Comparison of ENCODE assay signal across 27 cellular contexts in genomic region chr18:48959551-48959920, GRCh38. TPM values are rescaled to one million over a fixed set of nuclear protein-coding genes. Genes with fewer than 3 reads are reported as not detected.
DNase-seq lines count a peak whose midpoint lies in the region; ATAC-seq, FAIRE-seq and TF ChIP-seq lines count a peak whose summit lies in the region.
"Had no signal": no experiment of that assay in that cellular context is flagged by ENCODE, and none has a peak within 500 bp of the region (broad histone marks: within the 10 kb centered on the region; RNA-seq: fewer than 3 reads in every experiment).

No MANE protein-coding gene starts in this region.

- H2BK15ac ChIP-seq in mesendoderm (replicated peaks; ENCODE audit: low read depth): peak overlapping the region; percentile 76

- no peak for TF ChIP-seq CTCF in HFFc6 (IDR thresholded peaks at IDR 0.05)
- TF ChIP-seq CTCF in K562 (IDR thresholded peaks at IDR 0.05 in 2 of 3, conservative IDR thresholded peaks at IDR 0.05 in 1 of 3; ENCODE audit: insufficient read depth in 2 of 3, low read depth in 1 of 3, low read length in 3 of 3): no peak
- TF ChIP-seq CTCF in BE2C (IDR thresholded peaks at IDR 0.05; ENCODE audit: low read depth, low read length): no peak

- peak overlapping the region; percentile 97 for H2BK120ac ChIP-seq in mesendoderm (ENCODE audit: low read depth, low read length)

- no peak for TF ChIP-seq RAD21 in K562 (CRISPR knock-in tag; conservative IDR thresholded peaks at IDR 0.05 in 1 of 2, IDR thresholded peaks at IDR 0.05 in 1 of 2)

- in situ Hi-C loops in K562 (cut with MboI): no loop called here

- no peak overlapping the region; the same call in 1 of the 2 replicates for H3K4me3 Mint-ChIP-seq in HFFc6
- H3K4me3 Mint-ChIP-seq: activated CD4-positive, alpha-beta T cell treated with anti-CD3 and anti-CD28 coated beads for 36 hours; activated CD8-positive, alpha-beta T cell treated with anti-CD3 and anti-CD28 coated beads, Interleukin-2, amount 10 ng/mL, durations not matched to agents 7 days and 5 days; CD14-positive monocyte; naive thymus-derived CD8-positive, alpha-beta T cell; T-helper 1 cell treated with Interleukin-12 subunit alpha and Interleukin-12 subunit beta and Interleukin-4 antibody, amounts not matched to agents 30 μg/mL and 1 μg/mL, for 36 hours had no signal

- no peak for TF ChIP-seq POLR2A in K562 (conservative IDR thresholded peaks at IDR 0.05)

- H3K4me3 ChIP-seq in K562 (no peak overlapping the region), mesendoderm (ENCODE audit: low read length) (no peak overlapping the region), BE2C (ENCODE audit: low read depth, low read length) (no peak overlapping the region)
- H3K4me3 ChIP-seq: GM12878, GM23248, transverse colon had no signal

- H2AK5ac ChIP-seq in mesendoderm (ENCODE audit: low read length): peak overlapping the region; percentile 52

- peak overlapping the region; percentile 97 for H3K4ac ChIP-seq in mesendoderm (ENCODE audit: low read depth, low read length)

- TF ChIP-seq EP300 in K562 (IDR thresholded peaks at IDR 0.05; ENCODE audit: low read length): no peak

- CTCF ChIA-PET in K562 (lab: Yijun Ruan, JAX; ENCODE audit: low intra/inter-chr PET ratio): no interaction called here

- H3K4me2 ChIP-seq in K562 (ENCODE audit: insufficient read depth, low read length) (no peak overlapping the region), mesendoderm (ENCODE audit: low read length) (peak overlapping the region; percentile 12)

- H2AFZ ChIP-seq in K562 (ENCODE audit: low read depth, low read length): peak overlapping the region; percentile 47
- H2AFZ ChIP-seq: GM23248 had no signal

- peaks cover 18 to 35% of the 10 kb centered on the region in 2 experiments; a peak in 4 of 5 replicates for H3K4me1 ChIP-seq in K562 (replicated peaks in 1 of 2; ENCODE audit: control insufficient read depth in 2 of 2, insufficient read depth in 2 of 2, low read length in 2 of 2)
- H3K4me1 ChIP-seq in mesendoderm (ENCODE audit: control insufficient read depth, low read depth, low read length): peaks cover 26% of the 10 kb centered on the region
- H3K4me1 ChIP-seq in BE2C: no peaks in the 10 kb centered on the region

- no TSS peak for BruUV-seq in K562 (replicated peaks; lab: Mats Ljungman, UMichigan)

- H3K79me2 ChIP-seq in K562 (ENCODE audit: control insufficient read depth, insufficient read depth, low read length) (no peaks in the 10 kb centered on the region), mesendoderm (ENCODE audit: control insufficient read depth, insufficient read depth, low read length) (no peaks in the 10 kb centered on the region)

- peak overlapping the region; percentile 82 for H3K56ac ChIP-seq in mesendoderm (ENCODE audit: low read length)

- H4K8ac ChIP-seq in mesendoderm (ENCODE audit: low read depth, low read length): no peak overlapping the region

- H4K20me1 ChIP-seq in K562 (replicated peaks; ENCODE audit: control insufficient read depth, insufficient read depth, low read length): no peaks in the 10 kb centered on the region

- H3K27ac Mint-ChIP-seq in HFFc6: peak overlapping the region; percentile 78
- H3K27ac Mint-ChIP-seq: activated CD4-positive, alpha-beta T cell treated with anti-CD3 and anti-CD28 coated beads for 36 hours; activated CD8-positive, alpha-beta T cell treated with anti-CD3 and anti-CD28 coated beads, Interleukin-2, amount 10 ng/mL, durations not matched to agents 7 days and 5 days; naive thymus-derived CD8-positive, alpha-beta T cell; T-helper 1 cell treated with Interleukin-12 subunit alpha and Interleukin-12 subunit beta and Interleukin-4 antibody, amounts not matched to agents 30 μg/mL and 1 μg/mL, for 36 hours had no signal

- H3K27ac ChIP-seq in K562 (ENCODE audit: extremely low read depth, low read depth, low read length): no peak overlapping the region
- H3K27ac ChIP-seq in mesendoderm (ENCODE audit: low read depth, low read length): peak overlapping the region; percentile 91
- H3K27ac ChIP-seq: transverse colon had no signal

- H3K36me3 Mint-ChIP-seq in HFFc6 (ENCODE audit: low read depth): no peaks in the 10 kb centered on the region
- H3K36me3 Mint-ChIP-seq: CD14-positive monocyte; naive thymus-derived CD8-positive, alpha-beta T cell had no signal

- no peaks in the 10 kb centered on the region for H3K9me3 Mint-ChIP-seq in HFFc6
- H3K9me3 Mint-ChIP-seq: naive thymus-derived CD8-positive, alpha-beta T cell; T-helper 1 cell treated with Interleukin-12 subunit alpha and Interleukin-12 subunit beta and Interleukin-4 antibody, amounts not matched to agents 30 μg/mL and 1 μg/mL, for 36 hours had no signal

- intact Hi-C loops in K562 (cut with micrococcal nuclease): no loop called here

- H2BK5ac ChIP-seq in mesendoderm (ENCODE audit: low read length): peak overlapping the region; percentile 99

- DNase-seq in HFFc6: no peak
- no peak for DNase-seq in K562 (ENCODE audit: extremely low read depth in 1 of 4, low spot score in 3 of 4)
- no peak for DNase-seq in mesendoderm
- no peak for DNase-seq in activated naive CD4-positive, alpha-beta T cell treated with anti-CD3 and anti-CD28 coated beads, Interleukin-2, amount 50 U/mL, for 16 hours
- DNase-seq in stimulated activated naive CD8-positive, alpha-beta T cell treated with anti-CD3 and anti-CD28 coated beads, Interleukin-15, Interleukin-2, amounts not matched to agents 100 U/mL and 50 U/mL, for 24 hours: no peak
- no peak for DNase-seq in BE2C
- no peak for DNase-seq in SIG-M5 treated with dmso at 0.1 percent for 504 hours (lab: John Stamatoyannopoulos, UW; ENCODE audit: unreplicated experiment)
- DNase-seq: activated CD4-positive, alpha-beta T cell treated with anti-CD3 and anti-CD28 coated beads for 36 hours; activated CD8-positive, alpha-beta T cell treated with anti-CD3 and anti-CD28 coated beads, Interleukin-2, amount 10 ng/mL, durations not matched to agents 7 days and 5 days; activated gamma-delta T cell; cerebellar nuclear complex; GM23248; hypothalamus; KBM-7; left ventricle myocardium superior; MM.1S; naive thymus-derived CD8-positive, alpha-beta T cell; NCI-H1436; NCI-H2107; NCI-H446; NCI-H774; retina; stimulated activated CD4-positive, alpha-beta T cell treated with anti-CD3 and anti-CD28 coated beads, Interleukin-2, amount 100 ng/mL, for 48 hours; transverse colon had no signal

- H3K4me1 Mint-ChIP-seq in HFFc6 (ENCODE audit: low read depth): peaks cover 60% of the 10 kb centered on the region

- peak overlapping the region; percentile 89 for H4K5ac ChIP-seq in mesendoderm (ENCODE audit: low read length)

- POLR2A ChIA-PET in K562 (lab: Yijun Ruan, JAX): no interaction called here

- no peak for ATAC-seq in K562
- ATAC-seq in stimulated activated naive CD8-positive, alpha-beta T cell treated with anti-CD3 and anti-CD28 coated beads, Interleukin-15, Interleukin-2, amounts not matched to agents 100 U/mL and 50 U/mL, for 24 hours: no peak
- ATAC-seq: activated CD4-positive, alpha-beta T cell treated with anti-CD3 and anti-CD28 coated beads for 36 hours; activated CD8-positive, alpha-beta T cell treated with anti-CD3 and anti-CD28 coated beads, Interleukin-2, amount 10 ng/mL, durations not matched to agents 7 days and 5 days; GM12878; left ventricle myocardium superior; naive thymus-derived CD8-positive, alpha-beta T cell had no signal

- no peak for FAIRE-seq in K562 (lab: Jason Lieb, UNC)
- FAIRE-seq: GM12878 had no signal

- no peaks in the 10 kb centered on the region for H3K79me1 ChIP-seq in mesendoderm (ENCODE audit: low read length)

- H3K9me1 ChIP-seq in K562 (ENCODE audit: control insufficient read depth, insufficient read depth, low read length): no peaks in the 10 kb centered on the region

- H3K9ac ChIP-seq in K562 (ENCODE audit: insufficient read depth in 1 of 2, low read depth in 2 of 2, low read length in 2 of 2) (no peak overlapping the region), mesendoderm (ENCODE audit: low read length) (peak overlapping the region; percentile 37)
- H3K9ac ChIP-seq: GM23248 had no signal

- WGBS in K562 (ENCODE audit: insufficient coverage, low coverage, missing lambda C conversion rate): 50% methylated on average over 7 of the region's 7 CpGs
- WGBS in mesendoderm (ENCODE audit: extremely low coverage, insufficient coverage, low lambda C conversion rate): no CpG with 5 or more reads among the region's 7 CpGs

- H3K27me3 Mint-ChIP-seq in HFFc6 (ENCODE audit: insufficient read depth): peaks cover 3% of the 10 kb centered on the region; the same call in 1 of the 2 replicates
- H3K27me3 Mint-ChIP-seq: activated CD4-positive, alpha-beta T cell treated with anti-CD3 and anti-CD28 coated beads for 36 hours had no signal

- no peak overlapping the region for H3K23ac ChIP-seq in mesendoderm (ENCODE audit: low read length)

- H3K27me3 ChIP-seq in K562 (ENCODE audit: control insufficient read depth in 2 of 2, insufficient read depth in 2 of 2, low read length in 2 of 2): no peaks in the 10 kb centered on the region
- H3K27me3 ChIP-seq in mesendoderm (ENCODE audit: insufficient read depth, low read length, poor library complexity): no peaks in the 10 kb centered on the region
- no peaks in the 10 kb centered on the region for H3K27me3 ChIP-seq in BE2C
- H3K27me3 ChIP-seq: transverse colon had no signal

- H3K36me3 ChIP-seq in K562 (ENCODE audit: control insufficient read depth, insufficient read depth, low read length): no peaks in the 10 kb centered on the region
- no peaks in the 10 kb centered on the region for H3K36me3 ChIP-seq in mesendoderm (ENCODE audit: control insufficient read depth, insufficient read depth, low read length)
- H3K36me3 ChIP-seq in BE2C: no peaks in the 10 kb centered on the region
- H3K36me3 ChIP-seq: transverse colon had no signal

- H3K9me3 ChIP-seq in K562 (replicated peaks; ENCODE audit: control insufficient read depth, insufficient read depth, low read depth, low read length) (no peaks in the 10 kb centered on the region), BE2C (no peaks in the 10 kb centered on the region)
- H3K9me3 ChIP-seq: transverse colon had no signal

- H3K18ac ChIP-seq in mesendoderm (ENCODE audit: low read length): peak overlapping the region; percentile 98

RNA-seq across cellular contexts. Expression of gene SMAD7, which starts 8.8 kb away (rescaled TPM):
- total RNA-seq in HFFc6 (2021; fragmentation: NEBNext Ultra II Directional; extraction: Animal tissue kit (Norgen Biotek cat#: 25700)): 10 to 100 TPM; 29.6 to 35.8 (median 30.7) TPM
- 2.6 and 6.2 TPM in 2 replicates for total RNA-seq in K562 (2011; cell fraction: chromatin; rRNA removed; ENCODE audit: low replicate concordance)
- 3.9 and 7.0 TPM in 2 replicates for total RNA-seq in K562 (2011; cell fraction: nucleolus; rRNA removed)
- 3.3 and 4.1 TPM in 2 replicates for total RNA-seq in K562 (2011; cell fraction: nucleoplasm; rRNA removed)
- total RNA-seq in K562 (2014; rRNA removed) (2.9 and 3.0 TPM in 2 replicates), K562 (2014; rRNA removed; fragmentation: Illumina TruSeq; extraction: Trizol) (1.1 and 1.3 TPM in 2 replicates), K562 (2015; rRNA removed; fragmentation: Illumina TruSeq; extraction: Trizol) (0.90 and 0.94 TPM in 2 replicates), K562 (2021) (2.1 and 2.5 TPM in 2 replicates)
- polyA plus RNA-seq in K562 (2011; rRNA removed) (1.8 TPM in 2 replicates), K562 (2014; fragmentation: Illumina TruSeq; extraction: Trizol) (1.4 and 1.6 TPM in 2 replicates), K562 (2014; fragmentation: Nextera tagmentation; extraction: Ambion mirVana) (under 1 TPM; 0.13 to 0.23 TPM), K562 (2014; rRNA removed) (1.8 and 2.9 TPM in 2 replicates)
- polyA plus RNA-seq in K562 (2011; cell fraction: cytosol; rRNA removed): 3.3 and 3.7 TPM in 2 replicates
- polyA plus RNA-seq in K562 (2011; cell fraction: nucleus; rRNA removed): 4.6 and 5.7 TPM in 2 replicates
- polyA plus RNA-seq in K562 (2012): 1.7 and 4.1 TPM in 2 replicates
- 3.4 and 3.7 TPM in 2 replicates for polyA minus RNA-seq in K562 (2011; rRNA and poly(A)+ RNA removed)
- polyA minus RNA-seq in K562 (2011; cell fraction: cytosol; rRNA and poly(A)+ RNA removed): 2.0 and 4.6 TPM in 2 replicates
- 3.8 and 4.7 TPM in 2 replicates for polyA minus RNA-seq in K562 (2011; cell fraction: nucleus; rRNA and poly(A)+ RNA removed)
- 25.8 TPM for polyA plus RNA-seq in mesendoderm (2013, experiment 1 of 2)
- 23.8 TPM for polyA plus RNA-seq in mesendoderm (2013, experiment 2 of 2)
- 13.7 TPM for polyA plus RNA-seq in BE2C (2012; ENCODE audit: insufficient read depth, insufficient read length, low read depth)
